ENCODE assay signal across 1 cellular context in genomic region chr6:55108469-55109130, GRCh38.
TF ChIP-seq lines count a peak whose summit lies in the region.

No MANE protein-coding gene starts in this region.

TF ChIP-seq in HCT116, 20 proteins besides CTCF, POLR2A, EP300 and RAD21 (continued from another document):
- TF ChIP-seq REST (IDR thresholded peaks at IDR 0.05; ENCODE audit: low read depth) (no peak), TCF7L2 (IDR thresholded peaks at IDR 0.05; ENCODE audit: borderline replicate concordance, extremely low read depth, insufficient read depth, insufficient read length) (no peak), ATF3 (IDR thresholded peaks at IDR 0.05) (no peak), CBX3 (IDR thresholded peaks at IDR 0.05; ENCODE audit: low read depth) (no peak), EZH2 (IDR thresholded peaks at IDR 0.05) (no peak), SP1 (IDR thresholded peaks at IDR 0.05; ENCODE audit: low read depth) (no peak), FOSL1 (IDR thresholded peaks at IDR 0.05; ENCODE audit: low read depth) (no peak), ELF1 (IDR thresholded peaks at IDR 0.05; ENCODE audit: borderline replicate concordance, low read depth) (no peak), ZFX (IDR thresholded peaks at IDR 0.05) (no peak)
- TF ChIP-seq, protein P1, sequence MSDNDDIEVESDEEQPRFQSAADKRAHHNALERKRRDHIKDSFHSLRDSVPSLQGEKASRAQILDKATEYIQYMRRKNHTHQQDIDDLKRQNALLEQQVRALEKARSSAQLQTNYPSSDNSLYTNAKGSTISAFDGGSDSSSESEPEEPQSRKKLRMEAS (IDR thresholded peaks at IDR 0.05), result no peak
